In the genomic region with DNA sequence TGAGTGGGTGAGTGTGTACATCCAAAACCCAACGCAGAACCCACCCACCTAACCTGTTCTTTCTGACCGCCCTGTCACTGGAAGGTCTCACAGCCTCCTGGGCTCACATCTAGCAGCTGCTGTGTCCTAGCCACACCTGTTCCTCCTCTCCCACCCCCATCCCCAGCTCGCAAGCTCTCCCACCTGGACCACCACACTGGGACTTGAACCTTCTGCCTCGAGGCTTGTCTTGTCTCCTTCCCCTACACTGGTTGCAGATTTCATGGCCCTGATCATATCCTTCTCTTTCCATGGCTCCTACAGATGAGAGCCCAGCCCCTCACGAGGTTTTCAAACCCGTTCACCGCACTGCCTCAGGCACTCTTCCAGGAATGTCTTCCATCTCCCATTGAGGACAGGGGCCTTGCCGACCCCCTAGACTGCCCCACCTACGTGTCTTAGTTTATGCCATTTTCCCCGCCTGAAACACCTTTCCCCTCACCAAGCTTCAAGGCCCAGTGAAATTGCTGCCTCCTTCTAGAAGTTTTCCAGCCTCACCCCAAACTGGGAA, we compare ENCODE assay signal across 18 cellular contexts. TPM values are rescaled to one million over a fixed set of nuclear protein-coding genes. Genes with fewer than 3 reads are reported as not detected.
A peak's percentile ranks its signal among the peaks of the same experiment; 100 is the strongest.
DNase-seq lines count a peak whose midpoint lies in the region; ATAC-seq, FAIRE-seq and TF ChIP-seq lines count a peak whose summit lies in the region.
"Had no signal": no experiment of that assay in that cellular context is flagged by ENCODE, and none has a peak within 500 bp of the region (broad histone marks: within the 10 kb centered on the region; RNA-seq: fewer than 3 reads in every experiment).

No MANE protein-coding gene starts in this region.

- no peak overlapping the region for H3K4me3 ChIP-seq in right lobe of liver
- H3K4me3 ChIP-seq in HepG2 (replicated peaks in 1 of 3; ENCODE audit: insufficient read depth in 1 of 3, low read depth in 2 of 3, low read length in 3 of 3) = no peak overlapping the region
- no peak overlapping the region for H3K4me3 ChIP-seq in neutrophil (ENCODE audit: low read depth in 1 of 2, low read length in 1 of 2)
- H3K4me3 ChIP-seq: SJCRH30 had no signal

- H3K4me2 ChIP-seq in HepG2 (ENCODE audit: low read depth, low read length) = no peak overlapping the region

- H3K9me3 Mint-ChIP-seq in chondrocyte (ENCODE audit: low read depth) = peaks cover 9% of the 10 kb centered on the region

- no peaks in the 10 kb centered on the region for H3K79me2 ChIP-seq in HepG2 (ENCODE audit: insufficient read depth, low read length)

- peaks cover 26% of the 10 kb centered on the region for H3K36me3 Mint-ChIP-seq in chondrocyte (ENCODE audit: low read depth)

- intact Hi-C loops in right lobe of liver (cut with DNase I) = loop anchor here in 1 of 2 donors (10.0 kb wide), 1 partner anchor 89 kb away; no protein-coding TSS in a partner anchor
- intact Hi-C loops in HepG2 (cut with micrococcal nuclease; ENCODE audit: unreplicated experiment) = no loop called here
- intact Hi-C loops in Right ventricle myocardium inferior (cut with DNase I) = no loop called here

- WGBS in right lobe of liver (ENCODE audit: insufficient coverage, low coverage, low lambda C conversion rate, missing lambda C conversion rate) = 70% methylated on average over 9 of the region's 10 CpGs
- WGBS in HepG2 (ENCODE audit: low lambda C conversion rate) = 14% methylated on average over 10 of the region's 10 CpGs

- no peak for TF ChIP-seq EP300 in HepG2 (IDR thresholded peaks at IDR 0.05; ENCODE audit: low read depth in 2 of 2, low read length in 2 of 2)
- no peak for TF ChIP-seq EP300 in HepG2 (CRISPR knock-in tag; IDR thresholded peaks at IDR 0.05; ENCODE audit: borderline replicate concordance)

- no peaks in the 10 kb centered on the region for H3K27me3 Mint-ChIP-seq in chondrocyte (ENCODE audit: low read depth)

- in situ Hi-C loops in HepG2 (cut with HindIII; ENCODE audit: extremely low pct_ligation_motif_present, low pct_unique_long_range_greater_than_20kb) = no loop called here

- POLR2A ChIA-PET in HepG2 (lab: Yijun Ruan, JAX) = no interaction called here

- no peak overlapping the region for H3K27ac ChIP-seq in right lobe of liver
- no peak overlapping the region for H3K27ac ChIP-seq in HepG2 (ENCODE audit: extremely low read length, insufficient read depth, low read length)
- H3K27ac ChIP-seq in neutrophil = peak overlapping the region; percentile 28
- H3K27ac ChIP-seq: C4-2B, SJCRH30 had no signal

- no peak overlapping the region for H3K4me3 Mint-ChIP-seq in chondrocyte (ENCODE audit: unreplicated experiment)

- no peak overlapping the region for H3K27ac Mint-ChIP-seq in chondrocyte (ENCODE audit: unreplicated experiment)

- H3K4me1 ChIP-seq in right lobe of liver = no peaks in the 10 kb centered on the region
- H3K4me1 ChIP-seq in HepG2 (ENCODE audit: insufficient read depth, low read length) = no peaks in the 10 kb centered on the region
- peaks cover 12 to 32% of the 10 kb centered on the region in 2 experiments for H3K4me1 ChIP-seq in neutrophil (ENCODE audit: control insufficient read depth in 1 of 2, insufficient read depth in 1 of 2, low read depth in 1 of 2, low read length in 1 of 2)
- H3K4me1 ChIP-seq: SJCRH30 had no signal

- H3K36me3 ChIP-seq in right lobe of liver = no peaks in the 10 kb centered on the region
- no peaks in the 10 kb centered on the region for H3K36me3 ChIP-seq in HepG2 (replicated peaks in 1 of 2; ENCODE audit: control insufficient read depth in 1 of 2, insufficient read depth in 2 of 2, low read length in 2 of 2)
- peaks cover 38% of the 10 kb centered on the region for H3K36me3 ChIP-seq in neutrophil
- H3K36me3 ChIP-seq: SJCRH30 had no signal

- no peak for FAIRE-seq in HepG2 (lab: Jason Lieb, UNC)

- TF ChIP-seq POLR2A in right lobe of liver (IDR thresholded peaks at IDR 0.05) (no peak), HepG2 (IDR thresholded peaks at IDR 0.05; ENCODE audit: insufficient read depth in 1 of 2, low read depth in 2 of 2, low read length in 2 of 2) (no peak)

- DNase-seq in right lobe of liver (peak in 2 of 3 donors; percentile 35 to 44), HepG2 (ENCODE audit: low spot score) (no peak), chondrocyte (ENCODE audit: low spot score) (peak; percentile 70), Right ventricle myocardium inferior (ENCODE audit: missing footprints) (no peak), activated gamma-delta T cell treated with Interleukin-2 at 50 U/mL for 16 hours (no peak)
- DNase-seq: DMS79 treated with DMSO at 0.1 percent for 48 hours, GOT3, KG1, NCI-H1105 treated with DMSO at 0.1 percent for 48 hours, NCI-H187, NCI-H2107, NCI-H226, NCI-H524 treated with DMSO at 0.1 percent for 48 hours, PC-3, SJCRH30 had no signal

- H3K9ac ChIP-seq in HepG2 (ENCODE audit: insufficient read depth, low read depth, low read length) = no peak overlapping the region

- no peak overlapping the region for H2AFZ ChIP-seq in HepG2 (ENCODE audit: low read length)

- peak in 1 of 4 donors; percentile 1 for ATAC-seq in right lobe of liver
- ATAC-seq in HepG2 = no peak
- no peak for ATAC-seq in HG03378 (IDR thresholded peaks at IDR 0.05; ENCODE audit: unreplicated experiment)
- no peak for ATAC-seq in Right ventricle myocardium inferior
- ATAC-seq: PC-3 had no signal

- H3K4me1 Mint-ChIP-seq in chondrocyte (ENCODE audit: low read depth) = peaks cover 39% of the 10 kb centered on the region

- TF ChIP-seq CTCF in right lobe of liver (IDR thresholded peaks at IDR 0.05) = no peak
- no peak for TF ChIP-seq CTCF in HepG2 (CRISPR knock-in tag; IDR thresholded peaks at IDR 0.05)
- TF ChIP-seq CTCF in chondrocyte (IDR thresholded peaks at IDR 0.05) = no peak
- no peak for TF ChIP-seq CTCF in neutrophil (IDR thresholded peaks at IDR 0.05)

- no peaks in the 10 kb centered on the region for H3K9me3 ChIP-seq in right lobe of liver
- H3K9me3 ChIP-seq in HepG2 (ENCODE audit: low read length) = no peaks in the 10 kb centered on the region
- no peaks in the 10 kb centered on the region for H3K9me3 ChIP-seq in neutrophil
- H3K9me3 ChIP-seq: SJCRH30 had no signal

- no TSS peak for BruUV-seq in HepG2 (replicated peaks; lab: Mats Ljungman, UMichigan)

- H4K20me1 ChIP-seq in HepG2 (ENCODE audit: insufficient read depth, low read length) = no peaks in the 10 kb centered on the region

- no peak for TF ChIP-seq RAD21 in HepG2 (CRISPR knock-in tag; IDR thresholded peaks at IDR 0.05)

- no peaks in the 10 kb centered on the region for H3K27me3 ChIP-seq in right lobe of liver
- H3K27me3 ChIP-seq in HepG2 (ENCODE audit: control insufficient read depth in 1 of 2, insufficient read depth in 2 of 2, low read length in 2 of 2) = peaks cover 3 to 24% of the 10 kb centered on the region in 2 experiments; a peak in 4 of 5 replicates
- peaks cover 52% of the 10 kb centered on the region for H3K27me3 ChIP-seq in neutrophil
- H3K27me3 ChIP-seq: SJCRH30 had no signal

- CTCF ChIA-PET in HepG2 (lab: Yijun Ruan, JAX; ENCODE audit: low intra/inter-chr PET ratio, low total read pairs) = no interaction called here

RNA-seq across cellular contexts. Expression of gene IFITM10, which starts 6.7 kb away (rescaled TPM):
- 10 to 100 TPM in 1 of 6 experiments, 1 to 10 TPM in 5; 1.3 to 11.4 (median 6.7) TPM for total RNA-seq in right lobe of liver
- 0.09 TPM in 1 of 2 replicates, not detected in the other for total RNA-seq in HepG2 (2016; rRNA removed; fragmentation: Illumina TruSeq; extraction: Trizol)
- not detected in 2 replicates for total RNA-seq in HepG2 (2016; cell fraction: cytosol; rRNA removed; fragmentation: Illumina TruSeq; extraction: Trizol; ENCODE audit: low read depth)
- total RNA-seq in HepG2 (2016; cell fraction: insoluble cytoplasmic fraction; rRNA removed; fragmentation: Illumina TruSeq; extraction: Trizol) = not detected in 2 replicates
- not detected in 2 replicates for total RNA-seq in HepG2 (2016; cell fraction: membrane; rRNA removed; fragmentation: Illumina TruSeq; extraction: Trizol)
- total RNA-seq in HepG2 (2016; cell fraction: nucleus; rRNA removed; fragmentation: Illumina TruSeq; extraction: Trizol) = not detected in 2 replicates
- polyA plus RNA-seq in HepG2 (2011; rRNA removed) = 0.13 and 0.22 TPM in 2 replicates
- 0.08 and 0.11 TPM in 2 replicates for polyA plus RNA-seq in HepG2 (2011; cell fraction: cytosol; rRNA removed)
- polyA plus RNA-seq in HepG2 (2011; cell fraction: nucleus; rRNA removed) = 1.8 and 2.5 TPM in 2 replicates
- 0.47 and 1.3 TPM in 2 replicates for polyA plus RNA-seq in HepG2 (2012)
- not detected in 2 replicates for polyA plus RNA-seq in HepG2 (2016; cell fraction: cytosol; fragmentation: Illumina TruSeq; extraction: Trizol; ENCODE audit: low read depth)
- polyA plus RNA-seq in HepG2 (2016; cell fraction: insoluble cytoplasmic fraction; fragmentation: Illumina TruSeq; extraction: Trizol; ENCODE audit: low read depth) = not detected in 2 replicates
- polyA plus RNA-seq in HepG2 (2016; cell fraction: membrane; fragmentation: Illumina TruSeq; extraction: Trizol; ENCODE audit: low read depth) = not detected in 2 replicates
- polyA plus RNA-seq in HepG2 (2016; cell fraction: nucleus; fragmentation: Illumina TruSeq; extraction: Trizol; ENCODE audit: insufficient read depth, low read depth) = not detected in 2 replicates
- polyA minus RNA-seq in HepG2 (2011; rRNA and poly(A)+ RNA removed; ENCODE audit: low replicate concordance) = 0.28 and 0.44 TPM in 2 replicates
- not detected in 2 replicates for polyA minus RNA-seq in HepG2 (2011; cell fraction: cytosol; rRNA and poly(A)+ RNA removed)
- 1.0 and 1.6 TPM in 2 replicates for polyA minus RNA-seq in HepG2 (2011; cell fraction: nucleus; rRNA and poly(A)+ RNA removed)
- 39.8 to 159 TPM (median 41.2 TPM) in 3 replicates for total RNA-seq in chondrocyte
- 0.92 TPM for total RNA-seq in Right ventricle myocardium inferior

RNA-seq across cellular contexts. Expression of gene CTSD, which starts 20.1 kb away (rescaled TPM):
- total RNA-seq in right lobe of liver (1,000 to 10,000 TPM in 3 of 6 experiments, 100 to 1,000 TPM in 3; 515 to 1,549 (median 1,009) TPM), HepG2 (2016; rRNA removed; fragmentation: Illumina TruSeq; extraction: Trizol) (41.6 and 143 TPM in 2 replicates), chondrocyte (935 to 3,230 TPM (median 949 TPM) in 3 replicates), Right ventricle myocardium inferior (957 TPM)
- 27.5 and 30.2 TPM in 2 replicates for total RNA-seq in HepG2 (2016; cell fraction: cytosol; rRNA removed; fragmentation: Illumina TruSeq; extraction: Trizol; ENCODE audit: low read depth)
- 34.4 and 150 TPM in 2 replicates for total RNA-seq in HepG2 (2016; cell fraction: insoluble cytoplasmic fraction; rRNA removed; fragmentation: Illumina TruSeq; extraction: Trizol)
- 48.5 and 49.5 TPM in 2 replicates for total RNA-seq in HepG2 (2016; cell fraction: membrane; rRNA removed; fragmentation: Illumina TruSeq; extraction: Trizol)
- total RNA-seq in HepG2 (2016; cell fraction: nucleus; rRNA removed; fragmentation: Illumina TruSeq; extraction: Trizol) = 148 and 175 TPM in 2 replicates
- polyA plus RNA-seq in HepG2 (2011; rRNA removed) = 230 and 408 TPM in 2 replicates
- polyA plus RNA-seq in HepG2 (2011; cell fraction: cytosol; rRNA removed) = 243 and 281 TPM in 2 replicates
- polyA plus RNA-seq in HepG2 (2011; cell fraction: nucleus; rRNA removed) = 384 and 418 TPM in 2 replicates
- polyA plus RNA-seq in HepG2 (2012) = 353 and 402 TPM in 2 replicates
- 52.6 and 53.6 TPM in 2 replicates for polyA plus RNA-seq in HepG2 (2016; cell fraction: cytosol; fragmentation: Illumina TruSeq; extraction: Trizol; ENCODE audit: low read depth)
- polyA plus RNA-seq in HepG2 (2016; cell fraction: insoluble cytoplasmic fraction; fragmentation: Illumina TruSeq; extraction: Trizol; ENCODE audit: low read depth) = 67.0 and 91.4 TPM in 2 replicates
- 63.0 and 71.7 TPM in 2 replicates for polyA plus RNA-seq in HepG2 (2016; cell fraction: membrane; fragmentation: Illumina TruSeq; extraction: Trizol; ENCODE audit: low read depth)
- 389 and 405 TPM in 2 replicates for polyA plus RNA-seq in HepG2 (2016; cell fraction: nucleus; fragmentation: Illumina TruSeq; extraction: Trizol; ENCODE audit: insufficient read depth, low read depth)
- polyA minus RNA-seq in HepG2 (2011; rRNA and poly(A)+ RNA removed; ENCODE audit: low replicate concordance) = 165 and 658 TPM in 2 replicates
- 233 and 311 TPM in 2 replicates for polyA minus RNA-seq in HepG2 (2011; cell fraction: cytosol; rRNA and poly(A)+ RNA removed)
- polyA minus RNA-seq in HepG2 (2011; cell fraction: nucleus; rRNA and poly(A)+ RNA removed) = 60.6 and 93.4 TPM in 2 replicates

RNA-seq across cellular contexts. Expression of gene KRTAP5-6, which starts 46.7 kb away (rescaled TPM):
- total RNA-seq in right lobe of liver (1 to 10 TPM in 3 of 6 experiments, under 1 TPM in 2, not detected in 1; 0.79 to 1.5 (median 1.2) TPM), HepG2 (2016; rRNA removed; fragmentation: Illumina TruSeq; extraction: Trizol) (not detected in 2 replicates), chondrocyte (not detected in 3 replicates), Right ventricle myocardium inferior (not detected)
- total RNA-seq in HepG2 (2016; cell fraction: cytosol; rRNA removed; fragmentation: Illumina TruSeq; extraction: Trizol; ENCODE audit: low read depth) = not detected in 2 replicates
- not detected in 2 replicates for total RNA-seq in HepG2 (2016; cell fraction: insoluble cytoplasmic fraction; rRNA removed; fragmentation: Illumina TruSeq; extraction: Trizol)
- not detected in 2 replicates for total RNA-seq in HepG2 (2016; cell fraction: membrane; rRNA removed; fragmentation: Illumina TruSeq; extraction: Trizol)
- not detected in 2 replicates for total RNA-seq in HepG2 (2016; cell fraction: nucleus; rRNA removed; fragmentation: Illumina TruSeq; extraction: Trizol)
- not detected in 2 replicates for polyA plus RNA-seq in HepG2 (2011; rRNA removed)
- polyA plus RNA-seq in HepG2 (2011; cell fraction: cytosol; rRNA removed) = 0.15 TPM in 1 of 2 replicates, not detected in the other
- polyA plus RNA-seq in HepG2 (2011; cell fraction: nucleus; rRNA removed) = 0.35 and 0.43 TPM in 2 replicates
- polyA plus RNA-seq in HepG2 (2012) = not detected in 2 replicates
- polyA plus RNA-seq in HepG2 (2016; cell fraction: cytosol; fragmentation: Illumina TruSeq; extraction: Trizol; ENCODE audit: low read depth) = not detected in 2 replicates
- not detected in 2 replicates for polyA plus RNA-seq in HepG2 (2016; cell fraction: insoluble cytoplasmic fraction; fragmentation: Illumina TruSeq; extraction: Trizol; ENCODE audit: low read depth)
- polyA plus RNA-seq in HepG2 (2016; cell fraction: membrane; fragmentation: Illumina TruSeq; extraction: Trizol; ENCODE audit: low read depth) = not detected in 2 replicates
- polyA plus RNA-seq in HepG2 (2016; cell fraction: nucleus; fragmentation: Illumina TruSeq; extraction: Trizol; ENCODE audit: insufficient read depth, low read depth) = not detected in 2 replicates
- polyA minus RNA-seq in HepG2 (2011; rRNA and poly(A)+ RNA removed; ENCODE audit: low replicate concordance) = not detected in 2 replicates
- not detected in 2 replicates for polyA minus RNA-seq in HepG2 (2011; cell fraction: cytosol; rRNA and poly(A)+ RNA removed)
- polyA minus RNA-seq in HepG2 (2011; cell fraction: nucleus; rRNA and poly(A)+ RNA removed) = not detected in 2 replicates
- total RNA-seq: PC-3, SJCRH30 had no signal

Comparison
In these comparisons a context has a peak if more than half of its experiments do, and no peak if none do; other contexts are left out.
1. DNase-seq: peak in right lobe of liver (2 of 3) and chondrocyte (single experiment); none in HepG2 (single experiment), Right ventricle myocardium inferior (single experiment) and activated gamma-delta T cell treated with Interleukin-2 at 50 U/mL for 16 hours (single experiment).